In genomic region chr18:59155140-59155539, GRCh38 we compare ENCODE assay signal across 16 cellular contexts. TPM values are rescaled to one million over a fixed set of nuclear protein-coding genes. Genes with fewer than 3 reads are reported as not detected.
DNase-seq lines count a peak whose midpoint lies in the region; ATAC-seq, FAIRE-seq and TF ChIP-seq lines count a peak whose summit lies in the region.
"Had no signal": no experiment of that assay in that cellular context is flagged by ENCODE, and none has a peak within 500 bp of the region (broad histone marks: within the 10 kb centered on the region; RNA-seq: fewer than 3 reads in every experiment).

No MANE protein-coding gene starts in this region.

- no peak overlapping the region for H3K14ac ChIP-seq in H9 (ENCODE audit: insufficient read depth, low read length)

- no peak overlapping the region for H2BK20ac ChIP-seq in H9 (ENCODE audit: low read depth, low read length, poor library complexity, severe bottlenecking)

- H3K4me3 ChIP-seq in choroid plexus epithelial cell (ENCODE audit: low read depth, low read length) = no peak overlapping the region
- H3K4me3 ChIP-seq: mucosa of descending colon had no signal

- peaks cover 29% of the 10 kb centered on the region for H3K36me3 Mint-ChIP-seq in natural killer cell treated with Interleukin-12 subunit alpha and Interleukin-12 subunit beta and Interleukin-15 and Interleukin-18, amount 100 ng/mL, for 72 hours
- H3K36me3 Mint-ChIP-seq in progenitor cell of endocrine pancreas (ENCODE audit: insufficient read depth) = peaks cover 24% of the 10 kb centered on the region
- H3K36me3 Mint-ChIP-seq in H9 (ENCODE audit: insufficient read depth in 1 of 3, low read depth in 3 of 3) = peaks cover 2 to 20% (median 16%) of the 10 kb centered on the region in 3 experiments; a peak in 6 of 7 replicates

- H3K27me3 ChIP-seq in H9 (ENCODE audit: insufficient read depth, low read length) = no peaks in the 10 kb centered on the region

- no peak overlapping the region for H3K9ac ChIP-seq in H9 (ENCODE audit: extremely low read depth, insufficient read length, low read length)

- no peak overlapping the region for H2AK5ac ChIP-seq in H9 (ENCODE audit: insufficient read length, low read length)

- H3K79me2 ChIP-seq in H9 (ENCODE audit: insufficient read depth, low read length) = no peaks in the 10 kb centered on the region

- no peaks in the 10 kb centered on the region; the same call in 1 of the 2 replicates for H3K4me1 ChIP-seq in H9 (ENCODE audit: insufficient read depth, low read length)

- H2BK12ac ChIP-seq in H9 (ENCODE audit: insufficient read length, low read depth, low read length) = no peak overlapping the region

- H4K5ac ChIP-seq in H9 (ENCODE audit: insufficient read length, low read depth, low read length) = no peak overlapping the region

- WGBS in H9 (ENCODE audit: extremely low coverage, insufficient read length, low lambda C conversion rate) = no CpG with 5 or more reads among the region's 2 CpGs

- no peak overlapping the region for H3K23ac ChIP-seq in H9 (ENCODE audit: insufficient read length, low read depth, low read length)

- no peak overlapping the region for H3K4ac ChIP-seq in H9 (ENCODE audit: low read depth, low read length)

- H2BK5ac ChIP-seq in H9 (ENCODE audit: insufficient read length, low read length) = no peak overlapping the region

- H3K4me3 Mint-ChIP-seq in natural killer cell treated with Interleukin-12 subunit alpha and Interleukin-12 subunit beta and Interleukin-15 and Interleukin-18, amount 100 ng/mL, for 72 hours = no peak overlapping the region
- H3K4me3 Mint-ChIP-seq in progenitor cell of endocrine pancreas (ENCODE audit: low read depth) (no peak overlapping the region), H9 (no peak overlapping the region)
- H3K4me3 Mint-ChIP-seq: activated B cell treated with CpG ODN at 0.5 μM for 24 hours had no signal

- no peak overlapping the region for H2BK15ac ChIP-seq in H9 (ENCODE audit: low read depth, low read length)

- no peaks in the 10 kb centered on the region for H3K27me3 Mint-ChIP-seq in natural killer cell treated with Interleukin-12 subunit alpha and Interleukin-12 subunit beta and Interleukin-15 and Interleukin-18, amount 100 ng/mL, for 72 hours
- H3K27me3 Mint-ChIP-seq in progenitor cell of endocrine pancreas = no peaks in the 10 kb centered on the region
- H3K27me3 Mint-ChIP-seq in H9 (ENCODE audit: low read depth) = no peaks in the 10 kb centered on the region
- H3K27me3 Mint-ChIP-seq: activated B cell treated with CpG ODN at 0.5 μM for 24 hours had no signal

- no peak overlapping the region for H4K91ac ChIP-seq in H9 (ENCODE audit: insufficient read length, low read depth, low read length)

- H3K4me1 Mint-ChIP-seq in natural killer cell treated with Interleukin-12 subunit alpha and Interleukin-12 subunit beta and Interleukin-15 and Interleukin-18, amount 100 ng/mL, for 72 hours (ENCODE audit: low read depth in 2 of 2) = no peaks in the 10 kb centered on the region
- H3K4me1 Mint-ChIP-seq in progenitor cell of endocrine pancreas (ENCODE audit: low read depth) (peaks cover 3% of the 10 kb centered on the region), H9 (no peaks in the 10 kb centered on the region; a peak in 1 of 4 replicates)
- H3K4me1 Mint-ChIP-seq: activated B cell treated with CpG ODN at 0.5 μM for 24 hours had no signal

- no peak overlapping the region for H2BK120ac ChIP-seq in H9 (ENCODE audit: low read depth, low read length, poor library complexity, severe bottlenecking)

- ATAC-seq in natural killer cell treated with Interleukin-12 subunit alpha and Interleukin-12 subunit beta and Interleukin-15 and Interleukin-18, amount 100 ng/mL, for 72 hours = no peak
- ATAC-seq: mucosa of descending colon had no signal

- no peaks in the 10 kb centered on the region for H3K9me3 ChIP-seq in H9 (ENCODE audit: control insufficient read depth, low read depth, low read length)
- H3K9me3 ChIP-seq: mucosa of descending colon had no signal

- H3K27ac ChIP-seq in H9 (ENCODE audit: insufficient read length, low read depth, low read length) = no peak overlapping the region

- TF ChIP-seq CTCF in AG09319 (IDR thresholded peaks at IDR 0.05; ENCODE audit: low read depth, low read length) = no peak
- TF ChIP-seq CTCF in choroid plexus epithelial cell (conservative IDR thresholded peaks at IDR 0.05; ENCODE audit: low read depth, low read length) = no peak
- TF ChIP-seq CTCF in progenitor cell of endocrine pancreas (IDR thresholded peaks at IDR 0.05; ENCODE audit: unreplicated experiment) = no peak
- no peak for TF ChIP-seq CTCF in H9 (conservative IDR thresholded peaks at IDR 0.05)

- no peaks in the 10 kb centered on the region for H3K9me3 Mint-ChIP-seq in natural killer cell treated with Interleukin-12 subunit alpha and Interleukin-12 subunit beta and Interleukin-15 and Interleukin-18, amount 100 ng/mL, for 72 hours
- H3K9me3 Mint-ChIP-seq in progenitor cell of endocrine pancreas (ENCODE audit: low read depth) = no peaks in the 10 kb centered on the region
- no peaks in the 10 kb centered on the region for H3K9me3 Mint-ChIP-seq in H9
- H3K9me3 Mint-ChIP-seq: activated B cell treated with CpG ODN at 0.5 μM for 24 hours had no signal

- H3K4me2 ChIP-seq in H9 (ENCODE audit: insufficient read depth, insufficient read length, low read length) = no peak overlapping the region

- no peak overlapping the region for H2AFZ ChIP-seq in H9 (ENCODE audit: low read length)

- no peak overlapping the region for H3T11ph ChIP-seq in H9 (ENCODE audit: low read length)

- FAIRE-seq in HTR-8/SVneo (lab: Jason Lieb, UNC) = peak; percentile 66
- FAIRE-seq: frontal cortex, urothelium cell line had no signal

- H3K23me2 ChIP-seq in H9 (ENCODE audit: insufficient read length, low read depth, low read length, poor library complexity, severe bottlenecking) = peaks cover 2% of the 10 kb centered on the region

- no peak overlapping the region for H3K18ac ChIP-seq in H9 (ENCODE audit: insufficient read length, low read depth, low read length)

- no peaks in the 10 kb centered on the region for H4K20me1 ChIP-seq in H9 (ENCODE audit: control insufficient read depth, insufficient read depth, insufficient read length)

- no peak overlapping the region for H3K27ac Mint-ChIP-seq in natural killer cell treated with Interleukin-12 subunit alpha and Interleukin-12 subunit beta and Interleukin-15 and Interleukin-18, amount 100 ng/mL, for 72 hours
- H3K27ac Mint-ChIP-seq in progenitor cell of endocrine pancreas (no peak overlapping the region), H9 (no peak overlapping the region)
- H3K27ac Mint-ChIP-seq: activated B cell treated with CpG ODN at 0.5 μM for 24 hours had no signal

- H4K8ac ChIP-seq in H9 (replicated peaks; ENCODE audit: insufficient read length, low read depth, low read length) = no peak overlapping the region

- no peaks in the 10 kb centered on the region for H3K79me1 ChIP-seq in H9 (ENCODE audit: insufficient read depth, low read depth, low read length, poor library complexity, severe bottlenecking)

- DNase-seq in AG09319 (ENCODE audit: extremely low read depth, low read depth) (peak; percentile 43), HTR-8/SVneo (ENCODE audit: insufficient read length, low spot score) (peak; percentile 32), choroid plexus epithelial cell (ENCODE audit: low read depth) (peak; percentile 25), medulla oblongata (ENCODE audit: extremely low spot score) (peak; percentile 42), progenitor cell of endocrine pancreas (ENCODE audit: low spot score, unreplicated experiment) (no peak), H9 (no peak), mucosa of gallbladder (ENCODE audit: low spot score) (no peak)
- DNase-seq in natural killer cell treated with Interleukin-12 subunit alpha and Interleukin-12 subunit beta and Interleukin-15 and Interleukin-18, amount 100 ng/mL, for 72 hours (ENCODE audit: low spot score) = no peak
- DNase-seq: activated B cell treated with CpG ODN at 0.5 μM for 24 hours; activated CD8-positive, alpha-beta memory T cell treated with anti-CD3 and anti-CD28 coated beads, Interleukin-2, amount 50 U/mL, for 4 hours; C1 segment of cervical spinal cord; dermis blood vessel endothelial cell; mucosa of descending colon; SW 1271 had no signal

- no peak overlapping the region for H3K56ac ChIP-seq in H9 (ENCODE audit: insufficient read length, low read depth, low read length)

RNA-seq across cellular contexts. Expression of gene SEC11C, which starts 15.5 kb away (rescaled TPM):
- total RNA-seq in natural killer cell treated with Interleukin-12 subunit alpha and Interleukin-12 subunit beta and Interleukin-15 and Interleukin-18, amount 100 ng/mL, for 72 hours = 10 to 100 TPM; 79.4 to 83.1 TPM
- 86.1 and 91.9 TPM in 2 replicates for total RNA-seq in progenitor cell of endocrine pancreas
- 35.5 and 38.0 TPM in 2 replicates for total RNA-seq in H9 (2021)
- total RNA-seq in mucosa of gallbladder = 58.7 TPM

Comparison
In these comparisons a context has a peak if more than half of its experiments do, and no peak if none do; other contexts are left out.
1. DNase-seq: peak in AG09319 (single experiment), HTR-8/SVneo (single experiment), choroid plexus epithelial cell (single experiment) and medulla oblongata (single experiment); none in natural killer cell treated with Interleukin-12 subunit alpha and Interleukin-12 subunit beta and Interleukin-15 and Interleukin-18, amount 100 ng/mL, for 72 hours (single experiment), progenitor cell of endocrine pancreas (single experiment), H9 (single experiment) and mucosa of gallbladder (single experiment).